9 cellular contexts compared by ENCODE assay signal in the genomic region with DNA sequence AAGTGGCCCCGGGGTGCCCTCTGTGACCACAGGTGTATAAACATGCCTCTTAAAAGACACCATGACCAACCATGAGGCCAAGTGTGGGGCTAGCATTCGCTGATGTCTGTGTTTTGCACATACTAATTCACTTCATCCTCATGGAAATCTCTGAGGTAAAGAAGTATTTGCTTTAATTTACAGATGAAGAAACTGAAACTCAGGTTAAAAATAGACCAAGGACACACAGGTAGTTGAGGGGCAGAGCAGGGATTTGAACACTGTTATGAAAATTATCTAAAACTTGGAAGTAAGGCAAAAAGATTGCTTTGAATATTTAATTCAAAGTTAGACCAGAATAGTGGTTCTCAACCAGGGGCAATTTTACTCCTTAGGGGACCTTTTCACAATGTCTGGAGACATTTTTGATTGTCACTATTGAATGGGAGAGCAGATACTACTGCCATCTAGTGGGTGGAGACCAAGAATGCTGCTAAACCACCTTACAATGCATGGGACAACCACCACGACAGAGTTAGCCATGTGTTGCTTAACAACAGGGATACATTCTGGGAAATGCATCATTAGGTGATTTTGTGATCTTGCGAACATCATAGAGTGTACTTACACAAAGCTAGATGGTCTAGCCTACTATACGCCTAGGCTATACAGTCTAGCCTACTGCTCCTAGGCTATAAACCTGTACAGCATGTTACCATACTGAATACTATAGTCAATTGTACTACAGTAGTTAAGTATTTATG. TPM values are rescaled to one million over a fixed set of nuclear protein-coding genes. Genes with fewer than 3 reads are reported as not detected.
A peak's percentile ranks its signal among the peaks of the same experiment; 100 is the strongest.
DNase-seq lines count a peak whose midpoint lies in the region; ATAC-seq, FAIRE-seq and TF ChIP-seq lines count a peak whose summit lies in the region.
"Had no signal": no experiment of that assay in that cellular context is flagged by ENCODE, and none has a peak within 500 bp of the region (broad histone marks: within the 10 kb centered on the region; RNA-seq: fewer than 3 reads in every experiment).

No MANE protein-coding gene starts in this region.

- intact Hi-C loops in mucosa of descending colon (cut with DNase I, micrococcal nuclease), result loop anchor here (10.0 kb wide), 2 partner anchors 423 to 443 kb away; no protein-coding TSS in a partner anchor

- H2AK5ac ChIP-seq in H1 (ENCODE audit: low read depth, low read length), result no peak overlapping the region

- CTCF ChIA-PET in H1 (lab: Charles Lee; ENCODE audit: partially characterized antibody), result interaction anchor here (0.6 to 3.3 kb wide), 11 partner anchors 15 to 446 kb away, joined by 3 to 15 read pairs (median 6); no protein-coding TSS in a partner anchor

- no peak overlapping the region for H3K18ac ChIP-seq in H1 (ENCODE audit: extremely low read depth, low read length)

- no peaks in the 10 kb centered on the region for H3K79me2 ChIP-seq in H1 (ENCODE audit: control insufficient read depth in 1 of 2, insufficient read depth in 2 of 2, low read length in 2 of 2)

- H2AFZ ChIP-seq in H1 (ENCODE audit: low read length), result peak overlapping the region; percentile 93; the same call in 1 of the 2 replicates

- no peak overlapping the region for H2BK120ac ChIP-seq in H1 (replicated peaks; ENCODE audit: low read depth, low read length)

- no peak overlapping the region for H2BK5ac ChIP-seq in H1 (ENCODE audit: low read depth, low read length)

- peak; percentile 93 for FAIRE-seq in H1 (lab: Jason Lieb, UNC)

- ATAC-seq in HG02610 (IDR thresholded peaks at IDR 0.05; ENCODE audit: unreplicated experiment), result peak; percentile 84
- ATAC-seq in mucosa of descending colon, result peak; percentile 89
- ATAC-seq in HG02970 (IDR thresholded peaks at IDR 0.05; ENCODE audit: low FRiP score, unreplicated experiment), result no peak

- H3K4ac ChIP-seq in H1 (replicated peaks; ENCODE audit: insufficient read length, low read depth, low read length), result no peak overlapping the region

- no peak for DNase-seq in AG09309 (ENCODE audit: low read depth)
- DNase-seq in NCI-H1105 (lab: John Stamatoyannopoulos, UW), result peak; percentile 39
- peak; percentile 33 for DNase-seq in T-helper 2 cell treated with Interferon-gamma antibody and Interleukin-4, amounts not matched to agents 5 μg/mL and 100 μg/mL, for 36 hours (ENCODE audit: low spot score)
- DNase-seq in H1 (ENCODE audit: low read depth in 1 of 2, low spot score in 2 of 2), result no peak
- peak in 1 of 3 donors; percentile 64 for DNase-seq in mucosa of descending colon

- H3K9me3 Mint-ChIP-seq in T-helper 2 cell treated with Interferon-gamma antibody and Interleukin-4, amounts not matched to agents 5 μg/mL and 100 μg/mL, for 36 hours, result peaks cover 11% of the 10 kb centered on the region

- no peak overlapping the region for H3K9ac ChIP-seq in H1 (replicated peaks in 1 of 4; ENCODE audit: extremely low read depth in 1 of 4, low read depth in 3 of 4, low read length in 3 of 4)

- H2BK20ac ChIP-seq in H1 (ENCODE audit: low read length), result no peak overlapping the region

- H4K91ac ChIP-seq in H1 (replicated peaks; ENCODE audit: insufficient read length, low read length), result no peak overlapping the region

- no peaks in the 10 kb centered on the region for H3K27me3 Mint-ChIP-seq in T-helper 2 cell treated with Interferon-gamma antibody and Interleukin-4, amounts not matched to agents 5 μg/mL and 100 μg/mL, for 36 hours (ENCODE audit: low read depth)

- no peak for TF ChIP-seq POLR2A in H1 (IDR thresholded peaks at IDR 0.05; ENCODE audit: control extremely low read depth in 1 of 2, low read depth in 2 of 2, low read length in 2 of 2)

- H3K27ac Mint-ChIP-seq in T-helper 2 cell treated with Interferon-gamma antibody and Interleukin-4, amounts not matched to agents 5 μg/mL and 100 μg/mL, for 36 hours, result peak overlapping the region; percentile 42

- H3K27ac ChIP-seq in H1 (ENCODE audit: low read depth, low read length), result no peak overlapping the region

- H3K4me3 Mint-ChIP-seq in T-helper 2 cell treated with Interferon-gamma antibody and Interleukin-4, amounts not matched to agents 5 μg/mL and 100 μg/mL, for 36 hours, result peak overlapping the region; percentile 11

- H4K8ac ChIP-seq in H1 (ENCODE audit: extremely low read depth, insufficient read depth, low read length), result no peak overlapping the region

- H4K20me1 ChIP-seq in H1 (replicated peaks in 1 of 2; ENCODE audit: control insufficient read depth in 1 of 2, insufficient read depth in 2 of 2, low read length in 2 of 2), result no peaks in the 10 kb centered on the region

- TF ChIP-seq CTCF in AG09309 (IDR thresholded peaks at IDR 0.05; ENCODE audit: control insufficient read depth, insufficient read depth, low read depth, low read length, missing control alignments) (peak; percentile 77), GM12873 (IDR thresholded peaks at IDR 0.05; ENCODE audit: insufficient read depth, low read depth, low read length, missing control alignments) (peak; percentile 88), H1 (IDR thresholded peaks at IDR 0.05; ENCODE audit: control extremely low read depth in 1 of 3, insufficient read depth in 1 of 3, low read depth in 1 of 3, low read length in 3 of 3) (peak; percentile 22 to 85 (median 73)), mucosa of descending colon (IDR thresholded peaks at IDR 0.05) (peak; percentile 48)

- peak; percentile 84 to 91 for TF ChIP-seq RAD21 in H1 (IDR thresholded peaks at IDR 0.05 in 1 of 2, conservative IDR thresholded peaks at IDR 0.05 in 1 of 2; ENCODE audit: low read depth in 2 of 2, low read length in 2 of 2)

- H3K23me2 ChIP-seq in H1 (ENCODE audit: low read depth, low read length), result no peaks in the 10 kb centered on the region

- H2BK15ac ChIP-seq in H1 (ENCODE audit: low read length), result no peak overlapping the region

- H3K36me3 Mint-ChIP-seq in T-helper 2 cell treated with Interferon-gamma antibody and Interleukin-4, amounts not matched to agents 5 μg/mL and 100 μg/mL, for 36 hours (ENCODE audit: low read depth), result peaks cover 13% of the 10 kb centered on the region

- H3K4me1 ChIP-seq in H1 (replicated peaks in 1 of 4; ENCODE audit: control insufficient read depth in 3 of 4, insufficient read depth in 4 of 4, low read length in 3 of 4) (peaks cover 0 to 5% (median 0%) of the 10 kb centered on the region in 4 experiments; a peak in 1 of 7 replicates), mucosa of descending colon (ENCODE audit: low read depth) (no peaks in the 10 kb centered on the region)

- H3K56ac ChIP-seq in H1 (replicated peaks; ENCODE audit: insufficient read length, low read depth, low read length), result no peak overlapping the region

- H3K9me3 ChIP-seq in H1 (ENCODE audit: insufficient read depth in 2 of 2, low read depth in 1 of 2, low read length in 1 of 2) (peaks cover 4 to 5% of the 10 kb centered on the region in 2 experiments; a peak in 2 of 4 replicates), mucosa of descending colon (peaks cover 5% of the 10 kb centered on the region)

- no peak overlapping the region for H3K4me2 ChIP-seq in H1 (ENCODE audit: insufficient read depth in 1 of 2, low read depth in 2 of 2, low read length in 2 of 2)

- no peak overlapping the region for H4K5ac ChIP-seq in H1 (ENCODE audit: insufficient read length, low read depth, low read length)

- no peak for TF ChIP-seq EP300 in H1 (IDR thresholded peaks at IDR 0.05; ENCODE audit: borderline replicate concordance in 1 of 2, low read depth in 2 of 2, low read length in 2 of 2)

- H3K79me1 ChIP-seq in H1 (ENCODE audit: low read depth, low read length), result no peaks in the 10 kb centered on the region

- H3K4me1 Mint-ChIP-seq in T-helper 2 cell treated with Interferon-gamma antibody and Interleukin-4, amounts not matched to agents 5 μg/mL and 100 μg/mL, for 36 hours (ENCODE audit: low read depth), result peaks cover 59% of the 10 kb centered on the region

- 52% methylated on average over 5 of the region's 5 CpGs; no CpG with 5 or more reads in 1 of the 2 experiments for WGBS in H1 (ENCODE audit: extremely low coverage in 1 of 2, insufficient coverage in 1 of 2, insufficient read length in 1 of 2, insufficient replicate concordance in 2 of 2, low coverage in 1 of 2, low lambda C conversion rate in 2 of 2, missing lambda C conversion rate in 1 of 2), 2 experiments

- no peaks in the 10 kb centered on the region for H3K36me3 ChIP-seq in H1 (ENCODE audit: control insufficient read depth in 2 of 4, insufficient read depth in 4 of 4, low read length in 3 of 4)
- no peaks in the 10 kb centered on the region for H3K36me3 ChIP-seq in mucosa of descending colon (ENCODE audit: low read depth)

- H3K14ac ChIP-seq in H1 (ENCODE audit: insufficient read length), result no peak overlapping the region

- POLR2A ChIA-PET in H1 (lab: Charles Lee; ENCODE audit: partially characterized antibody), result no interaction called here

- H3K23ac ChIP-seq in H1 (ENCODE audit: insufficient read length), result no peak overlapping the region

- H3K4me3 ChIP-seq in AG09309 (ENCODE audit: control insufficient read depth, low read depth, low read length), result no peak overlapping the region
- H3K4me3 ChIP-seq in H1 (ENCODE audit: extremely low read depth in 1 of 4, insufficient read depth in 2 of 4, low read depth in 3 of 4, low read length in 4 of 4), result no peak overlapping the region
- no peak overlapping the region for H3K4me3 ChIP-seq in mucosa of descending colon

- H2BK12ac ChIP-seq in H1 (ENCODE audit: low read depth, low read length), result no peak overlapping the region; the same call in 1 of the 2 replicates

- no peaks in the 10 kb centered on the region for H3K27me3 ChIP-seq in H1 (replicated peaks in 1 of 4; ENCODE audit: control insufficient read depth in 3 of 4, extremely low read depth in 1 of 4, insufficient read depth in 3 of 4, low read length in 3 of 4)

TF ChIP-seq in H1, 55 proteins besides CTCF, POLR2A, EP300 and RAD21 (continues in another document):
- TF ChIP-seq SP1 (IDR thresholded peaks at IDR 0.05; ENCODE audit: low read depth, low read length), result no peak

RNA-seq across cellular contexts. Expression of a gene that starts 8.0 kb away (rescaled TPM):
- 37.5 and 41.6 TPM in 2 replicates for total RNA-seq in H1 (2021; fragmentation: NEBNext Ultra II Directional; extraction: Animal tissue kit (Norgen Biotek cat#: 25700))
- polyA plus RNA-seq in H1 (2011; rRNA removed), result 24.0 and 34.2 TPM in 2 replicates
- polyA plus RNA-seq in H1 (2011; cell fraction: cytosol; rRNA removed), result 28.3 TPM
- 13.8 TPM for polyA plus RNA-seq in H1 (2011; cell fraction: nucleus; rRNA removed)
- 32.8 to 43.8 TPM (median 36.6 TPM) in 4 replicates for polyA plus RNA-seq in H1 (2012, experiment 1 of 2)
- polyA plus RNA-seq in H1 (2012, experiment 2 of 2), result 47.9 TPM
- polyA plus RNA-seq in H1 (2013, experiment 1 of 2), result 39.4 TPM
- 40.1 TPM for polyA plus RNA-seq in H1 (2013, experiment 2 of 2)
- 25.0 and 27.2 TPM in 2 replicates for polyA minus RNA-seq in H1 (2011; rRNA and poly(A)+ RNA removed)
- polyA minus RNA-seq in H1 (2011; cell fraction: cytosol; rRNA and poly(A)+ RNA removed), result 7.3 TPM
- polyA minus RNA-seq in H1 (2011; cell fraction: nucleus; rRNA and poly(A)+ RNA removed), result 15.8 TPM
- total RNA-seq in mucosa of descending colon, result 10 to 100 TPM in 2 of 3 donors, 1 to 10 TPM in 1; 9.3 to 11.0 (median 10.2) TPM

RNA-seq across cellular contexts. Expression of a gene that starts 13.6 kb away (rescaled TPM):
- total RNA-seq in H1 (2021; fragmentation: NEBNext Ultra II Directional; extraction: Animal tissue kit (Norgen Biotek cat#: 25700)), result not detected in 2 replicates
- not detected in 2 replicates for polyA plus RNA-seq in H1 (2011; rRNA removed)
- polyA plus RNA-seq in H1 (2011; cell fraction: cytosol; rRNA removed), result not detected
- not detected for polyA plus RNA-seq in H1 (2011; cell fraction: nucleus; rRNA removed)
- not detected in 4 replicates for polyA plus RNA-seq in H1 (2012, experiment 1 of 2)
- not detected for polyA plus RNA-seq in H1 (2012, experiment 2 of 2)
- not detected for polyA plus RNA-seq in H1 (2013, experiment 1 of 2)
- not detected for polyA plus RNA-seq in H1 (2013, experiment 2 of 2)
- polyA minus RNA-seq in H1 (2011; rRNA and poly(A)+ RNA removed), result not detected in 2 replicates
- polyA minus RNA-seq in H1 (2011; cell fraction: cytosol; rRNA and poly(A)+ RNA removed), result not detected
- not detected for polyA minus RNA-seq in H1 (2011; cell fraction: nucleus; rRNA and poly(A)+ RNA removed)
- total RNA-seq in mucosa of descending colon, result not detected
- total RNA-seq: mononuclear cell had no signal

Comparison
In these comparisons a context has a peak if more than half of its experiments do, and no peak if none do; other contexts are left out.
1. DNase-seq: peak in NCI-H1105 (single experiment) and T-helper 2 cell treated with Interferon-gamma antibody and Interleukin-4, amounts not matched to agents 5 μg/mL and 100 μg/mL, for 36 hours (single experiment); none in AG09309 (single experiment) and H1 (0 of 2).
2. Peak in every context shown above with its lines, with median percentiles within 50 percentile points of each other: CTCF ChIP-seq.